In genomic region chr6:163984446-163984936, GRCh38 we compare ENCODE assay signal across 11 cellular contexts.
DNase-seq lines count a peak whose midpoint lies in the region; ATAC-seq, FAIRE-seq and TF ChIP-seq lines count a peak whose summit lies in the region.
"Had no signal": no experiment of that assay in that cellular context is flagged by ENCODE, and none has a peak within 500 bp of the region (broad histone marks: within the 10 kb centered on the region; RNA-seq: fewer than 3 reads in every experiment).

No MANE protein-coding gene starts in this region.

- H3K27ac ChIP-seq in kidney (ENCODE audit: low read depth in 2 of 2, low read length in 2 of 2): no peak overlapping the region

- H3K36me3 ChIP-seq in kidney (ENCODE audit: control insufficient read depth in 1 of 2, insufficient read depth in 2 of 2, low read length in 2 of 2): no peaks in the 10 kb centered on the region

- no peak overlapping the region for H3K9ac ChIP-seq in kidney (ENCODE audit: low read length in 2 of 2)

- H3K4me1 ChIP-seq in kidney (ENCODE audit: control insufficient read depth in 1 of 2, insufficient read depth in 1 of 2, low read depth in 1 of 2, low read length in 2 of 2): no peaks in the 10 kb centered on the region

- intact Hi-C loops in activated naive CD4-positive, alpha-beta T cell treated with anti-CD3 and anti-CD28 coated beads for 36 hours (cut with micrococcal nuclease): no loop called here
- intact Hi-C loops in kidney (cut with DNase I): no loop called here
- intact Hi-C loops in left ventricle myocardium superior (cut with micrococcal nuclease): no loop called here

- H3K27ac Mint-ChIP-seq in chondrocyte (ENCODE audit: unreplicated experiment): peak overlapping the region; percentile 60
- H3K27ac Mint-ChIP-seq in activated naive CD4-positive, alpha-beta T cell treated with anti-CD3 and anti-CD28 coated beads for 36 hours: no peak overlapping the region
- H3K27ac Mint-ChIP-seq: nephron progenitor cell had no signal

- no peaks in the 10 kb centered on the region for H3K9me3 Mint-ChIP-seq in chondrocyte (ENCODE audit: low read depth)
- H3K9me3 Mint-ChIP-seq in activated naive CD4-positive, alpha-beta T cell treated with anti-CD3 and anti-CD28 coated beads for 36 hours: no peaks in the 10 kb centered on the region

- H3K27me3 Mint-ChIP-seq in chondrocyte (ENCODE audit: low read depth): no peaks in the 10 kb centered on the region
- H3K27me3 Mint-ChIP-seq in activated naive CD4-positive, alpha-beta T cell treated with anti-CD3 and anti-CD28 coated beads for 36 hours (ENCODE audit: low read depth): peaks cover 9% of the 10 kb centered on the region

- H3K4me1 Mint-ChIP-seq in chondrocyte (ENCODE audit: low read depth): peaks cover 36% of the 10 kb centered on the region
- H3K4me1 Mint-ChIP-seq in activated naive CD4-positive, alpha-beta T cell treated with anti-CD3 and anti-CD28 coated beads for 36 hours (ENCODE audit: low read depth): peaks cover 7% of the 10 kb centered on the region

- ATAC-seq in GM21360 (IDR thresholded peaks at IDR 0.05; ENCODE audit: unreplicated experiment) (peak; percentile 58), left ventricle myocardium superior (no peak)

- no peak for TF ChIP-seq CTCF in chondrocyte (IDR thresholded peaks at IDR 0.05)
- no peak for TF ChIP-seq CTCF in kidney (IDR thresholded peaks at IDR 0.05; ENCODE audit: borderline replicate concordance, extremely low read depth, insufficient read depth)

- H3K4me3 ChIP-seq in kidney (ENCODE audit: low read length in 2 of 2): no peak overlapping the region

- CTCF ChIA-PET in activated naive CD4-positive, alpha-beta T cell treated with anti-CD3 and anti-CD28 coated beads for 36 hours (lab: Charles Lee): no interaction called here

- H3K36me3 Mint-ChIP-seq in chondrocyte (ENCODE audit: low read depth): no peaks in the 10 kb centered on the region
- H3K36me3 Mint-ChIP-seq in activated naive CD4-positive, alpha-beta T cell treated with anti-CD3 and anti-CD28 coated beads for 36 hours (ENCODE audit: low read depth): no peaks in the 10 kb centered on the region

- DNase-seq in A172 (ENCODE audit: low spot score) (peak; percentile 33), KG1 (lab: John Stamatoyannopoulos, UW) (peak; percentile 34), chondrocyte (ENCODE audit: low spot score) (no peak), kidney (no peak), left ventricle myocardium superior (no peak), NCI-H748 (lab: John Stamatoyannopoulos, UW; ENCODE audit: unreplicated experiment) (no peak)
- no peak for DNase-seq in activated naive CD4-positive, alpha-beta T cell treated with anti-CD3 and anti-CD28 coated beads for 36 hours
- DNase-seq: activated CD8-positive, alpha-beta memory T cell treated with anti-CD3 and anti-CD28 coated beads for 24 hours; NCI-H82; nephron progenitor cell had no signal

- FAIRE-seq in kidney (lab: Jason Lieb, UNC): no peak

- H3K9me3 ChIP-seq in kidney (ENCODE audit: control insufficient read depth in 1 of 2, low read length in 2 of 2): no peaks in the 10 kb centered on the region

- no peak overlapping the region for H3K4me3 Mint-ChIP-seq in chondrocyte (ENCODE audit: unreplicated experiment)
- H3K4me3 Mint-ChIP-seq in activated naive CD4-positive, alpha-beta T cell treated with anti-CD3 and anti-CD28 coated beads for 36 hours: no peak overlapping the region
- H3K4me3 Mint-ChIP-seq: nephron progenitor cell had no signal

Comparison
In these comparisons a context has a peak if more than half of its experiments do, and no peak if none do; other contexts are left out.
1. DNase-seq: peak in A172 (single experiment) and KG1 (single experiment); none in chondrocyte (single experiment), activated naive CD4-positive, alpha-beta T cell treated with anti-CD3 and anti-CD28 coated beads for 36 hours (single experiment), kidney (single experiment), left ventricle myocardium superior (single experiment) and NCI-H748 (single experiment).